ENCODE assay signal across 25 cellular contexts in the genomic region with DNA sequence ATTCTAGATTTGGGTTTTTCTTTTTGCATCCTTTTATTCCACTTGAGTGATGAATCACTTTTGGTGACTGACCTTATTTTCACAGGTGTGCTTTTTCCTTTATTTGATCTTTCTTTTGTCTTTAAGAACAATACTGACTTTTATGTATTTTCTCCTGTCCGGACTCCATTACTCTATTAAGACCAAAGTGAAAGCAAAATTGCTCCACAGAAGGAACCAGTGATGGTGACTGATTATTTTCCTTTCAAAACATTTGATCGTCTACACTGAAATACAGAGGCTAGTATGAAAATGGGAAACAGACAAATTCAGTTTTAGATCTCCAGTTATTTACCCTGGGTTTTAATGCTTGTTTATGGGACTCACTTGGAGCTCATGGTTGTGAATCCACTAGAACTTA. TPM values are rescaled to one million over a fixed set of nuclear protein-coding genes. Genes with fewer than 3 reads are reported as not detected.
DNase-seq lines count a peak whose midpoint lies in the region; ATAC-seq and TF ChIP-seq lines count a peak whose summit lies in the region.
"Had no signal": no experiment of that assay in that cellular context is flagged by ENCODE, and none has a peak within 500 bp of the region (broad histone marks: within the 10 kb centered on the region; RNA-seq: fewer than 3 reads in every experiment).

No MANE protein-coding gene starts in this region.

- POLR2A ChIA-PET in CD8-positive, alpha-beta T cell (lab: Charles Lee) = no interaction called here

- no peak overlapping the region for H2BK15ac ChIP-seq in H9 (ENCODE audit: low read depth, low read length)

- ATAC-seq in CD8-positive, alpha-beta T cell = no peak
- ATAC-seq in GM18511 (IDR thresholded peaks at IDR 0.05; ENCODE audit: unreplicated experiment) = no peak
- no peak for ATAC-seq in HG03521 (IDR thresholded peaks at IDR 0.05; ENCODE audit: unreplicated experiment)
- ATAC-seq: K562, left colon, upper lobe of right lung had no signal

- H3K14ac ChIP-seq in H9 (ENCODE audit: insufficient read depth, low read length) = no peak overlapping the region

- no peak overlapping the region for H3K9ac ChIP-seq in H9 (ENCODE audit: extremely low read depth, insufficient read length, low read length)
- peak overlapping the region; percentile 63 for H3K9ac ChIP-seq in mucosa of stomach (ENCODE audit: low read length)
- H3K9ac ChIP-seq: parathyroid adenoma had no signal

- no peak overlapping the region for H3K27ac Mint-ChIP-seq in CD8-positive, alpha-beta T cell
- H3K27ac Mint-ChIP-seq in H9 = peak overlapping the region; percentile 4 to 14 (median 7); a peak in 2 of 7 replicates
- H3K27ac Mint-ChIP-seq: activated CD4-positive, alpha-beta T cell treated with anti-CD3 and anti-CD28 coated beads, Interleukin-2, amount 10 ng/mL, durations not matched to agents 24 days and 14 days had no signal

- DNase-seq in CD8-positive, alpha-beta T cell = no peak
- DNase-seq in H9 = no peak
- DNase-seq in dermis microvascular lymphatic vessel endothelial cell (ENCODE audit: low read depth in 2 of 2) = peak; percentile 15 to 21
- no peak for DNase-seq in DMS153 (lab: John Stamatoyannopoulos, UW)
- DNase-seq: activated CD4-positive, alpha-beta T cell treated with anti-CD3 and anti-CD28 coated beads, Interleukin-2, amount 10 ng/mL, durations not matched to agents 24 days and 14 days; activated gamma-delta T cell; central memory CD4-positive, alpha-beta T cell; EL; hippocampal formation; left colon; NCI-H1436; NCI-H2081 treated with DMSO at 0.1 percent for 48 hours; NCI-H226; stimulated activated naive CD4-positive, alpha-beta T cell treated with Interleukin-2 at 50 U/mL for 16 hours; SW 1271; upper lobe of right lung had no signal

- H3K27me3 Mint-ChIP-seq in CD8-positive, alpha-beta T cell (ENCODE audit: low read depth) = no peaks in the 10 kb centered on the region
- no peaks in the 10 kb centered on the region for H3K27me3 Mint-ChIP-seq in H9 (ENCODE audit: low read depth)
- H3K27me3 Mint-ChIP-seq: activated CD4-positive, alpha-beta T cell treated with anti-CD3 and anti-CD28 coated beads, Interleukin-2, amount 10 ng/mL, durations not matched to agents 24 days and 14 days had no signal

- no CpG with 5 or more reads among the region's 2 CpGs for WGBS in H9 (ENCODE audit: extremely low coverage, insufficient read length, low lambda C conversion rate)

- no peak overlapping the region for H3K4ac ChIP-seq in H9 (ENCODE audit: low read depth, low read length)

- no peak overlapping the region for H4K91ac ChIP-seq in H9 (ENCODE audit: insufficient read length, low read depth, low read length)

- H3K4me3 ChIP-seq in CD8-positive, alpha-beta T cell (ENCODE audit: low read depth, low read length) = no peak overlapping the region
- peak overlapping the region; percentile 20 for H3K4me3 ChIP-seq in mucosa of stomach (ENCODE audit: low read length)
- H3K4me3 ChIP-seq: K562, right atrium auricular region, smooth muscle cell, suprapubic skin, upper lobe of right lung had no signal

- H3K4me1 Mint-ChIP-seq in CD8-positive, alpha-beta T cell (ENCODE audit: low read depth) = peaks cover 38% of the 10 kb centered on the region
- peaks cover 22 to 39% of the 10 kb centered on the region in 2 experiments for H3K4me1 Mint-ChIP-seq in H9

- no peaks in the 10 kb centered on the region for H3K9me3 ChIP-seq in CD8-positive, alpha-beta T cell (ENCODE audit: low read length)
- H3K9me3 ChIP-seq in H9 (ENCODE audit: control insufficient read depth, low read depth, low read length) (no peaks in the 10 kb centered on the region), mucosa of stomach (ENCODE audit: control insufficient read depth, low read length) (no peaks in the 10 kb centered on the region)
- H3K9me3 ChIP-seq: right atrium auricular region, suprapubic skin, upper lobe of right lung had no signal

- H3K36me3 Mint-ChIP-seq in CD8-positive, alpha-beta T cell = peaks cover 21% of the 10 kb centered on the region
- H3K36me3 Mint-ChIP-seq in H9 (ENCODE audit: insufficient read depth in 1 of 3, low read depth in 3 of 3) = no peaks in the 10 kb centered on the region

- no peak overlapping the region for H3K23ac ChIP-seq in H9 (ENCODE audit: insufficient read length, low read depth, low read length)

- no peak overlapping the region for H2BK5ac ChIP-seq in H9 (ENCODE audit: insufficient read length, low read length)

- no peak overlapping the region for H2AFZ ChIP-seq in H9 (ENCODE audit: low read length)
- H2AFZ ChIP-seq: parathyroid adenoma had no signal

- H3K4me3 Mint-ChIP-seq in CD8-positive, alpha-beta T cell = peak overlapping the region; percentile 26
- no peak overlapping the region for H3K4me3 Mint-ChIP-seq in H9
- H3K4me3 Mint-ChIP-seq: activated CD4-positive, alpha-beta T cell treated with anti-CD3 and anti-CD28 coated beads, Interleukin-2, amount 10 ng/mL, durations not matched to agents 24 days and 14 days had no signal

- H3K18ac ChIP-seq in H9 (ENCODE audit: insufficient read length, low read depth, low read length) = no peak overlapping the region

- H4K8ac ChIP-seq in H9 (replicated peaks; ENCODE audit: insufficient read length, low read depth, low read length) = no peak overlapping the region

- CTCF ChIA-PET in CD8-positive, alpha-beta T cell (lab: Charles Lee) = no interaction called here

- H3K36me3 ChIP-seq in CD8-positive, alpha-beta T cell (ENCODE audit: insufficient read depth, low read length) = no peaks in the 10 kb centered on the region
- H3K36me3 ChIP-seq in mucosa of stomach (ENCODE audit: control insufficient read depth, insufficient read depth, low read length) = no peaks in the 10 kb centered on the region
- H3K36me3 ChIP-seq: right atrium auricular region, suprapubic skin, upper lobe of right lung had no signal

- no peak for TF ChIP-seq CTCF in CD8-positive, alpha-beta T cell (IDR thresholded peaks at IDR 0.05)
- TF ChIP-seq CTCF in H9 (conservative IDR thresholded peaks at IDR 0.05) = no peak

- no peaks in the 10 kb centered on the region for H3K27me3 ChIP-seq in CD8-positive, alpha-beta T cell (ENCODE audit: insufficient read depth, low read length)
- H3K27me3 ChIP-seq in H9 (ENCODE audit: insufficient read depth, low read length) (no peaks in the 10 kb centered on the region), mucosa of stomach (ENCODE audit: control insufficient read depth, insufficient read depth, low read length) (no peaks in the 10 kb centered on the region)
- H3K27me3 ChIP-seq: right atrium auricular region, suprapubic skin, upper lobe of right lung had no signal

- H3K23me2 ChIP-seq in H9 (ENCODE audit: insufficient read length, low read depth, low read length, poor library complexity, severe bottlenecking) = no peaks in the 10 kb centered on the region

- H2BK12ac ChIP-seq in H9 (ENCODE audit: insufficient read length, low read depth, low read length) = no peak overlapping the region

- no peak overlapping the region for H3T11ph ChIP-seq in H9 (ENCODE audit: low read length)

- H4K5ac ChIP-seq in H9 (ENCODE audit: insufficient read length, low read depth, low read length) = no peak overlapping the region

- intact Hi-C loops in CD8-positive, alpha-beta T cell (cut with DNase I, micrococcal nuclease) = no loop called here

- no peak overlapping the region for H2BK20ac ChIP-seq in H9 (ENCODE audit: low read depth, low read length, poor library complexity, severe bottlenecking)

- no peaks in the 10 kb centered on the region for H4K20me1 ChIP-seq in H9 (ENCODE audit: control insufficient read depth, insufficient read depth, insufficient read length)

- no peak overlapping the region for H3K4me2 ChIP-seq in H9 (ENCODE audit: insufficient read depth, insufficient read length, low read length)
- H3K4me2 ChIP-seq: smooth muscle cell had no signal

- H3K9me3 Mint-ChIP-seq in CD8-positive, alpha-beta T cell = no peaks in the 10 kb centered on the region
- no peaks in the 10 kb centered on the region for H3K9me3 Mint-ChIP-seq in H9
- H3K9me3 Mint-ChIP-seq: activated CD4-positive, alpha-beta T cell treated with anti-CD3 and anti-CD28 coated beads, Interleukin-2, amount 10 ng/mL, durations not matched to agents 24 days and 14 days had no signal

- H3K4me1 ChIP-seq in CD8-positive, alpha-beta T cell (ENCODE audit: insufficient read depth, low read length) = no peaks in the 10 kb centered on the region
- H3K4me1 ChIP-seq in H9 (ENCODE audit: insufficient read depth, low read length) = no peaks in the 10 kb centered on the region
- peaks cover 16% of the 10 kb centered on the region for H3K4me1 ChIP-seq in mucosa of stomach (ENCODE audit: control insufficient read depth, insufficient read depth, low read length)
- H3K4me1 ChIP-seq: parathyroid adenoma had no signal

- H3K27ac ChIP-seq in CD8-positive, alpha-beta T cell (ENCODE audit: low read depth, low read length) = no peak overlapping the region
- no peak overlapping the region for H3K27ac ChIP-seq in H9 (ENCODE audit: insufficient read length, low read depth, low read length)
- H3K27ac ChIP-seq: C4-2B, parathyroid adenoma, right atrium auricular region, suprapubic skin, upper lobe of right lung had no signal

- H3K56ac ChIP-seq in H9 (ENCODE audit: insufficient read length, low read depth, low read length) = no peak overlapping the region

- H2BK120ac ChIP-seq in H9 (ENCODE audit: low read depth, low read length, poor library complexity, severe bottlenecking) = no peak overlapping the region

- H3K79me2 ChIP-seq in H9 (ENCODE audit: insufficient read depth, low read length) = peaks cover 4% of the 10 kb centered on the region; the same call in 1 of the 2 replicates

- peaks cover 2% of the 10 kb centered on the region for H3K79me1 ChIP-seq in H9 (ENCODE audit: insufficient read depth, low read depth, low read length, poor library complexity, severe bottlenecking)

- H2AK5ac ChIP-seq in H9 (ENCODE audit: insufficient read length, low read length) = no peak overlapping the region

RNA-seq across cellular contexts. Expression of gene EXOC4, which starts 15.5 kb away (rescaled TPM):
- total RNA-seq in CD8-positive, alpha-beta T cell = 10 to 100 TPM; 47.9 to 50.5 TPM
- 71.7 and 75.8 TPM in 2 replicates for total RNA-seq in H9 (2021)
- 96.9 and 127 TPM in 2 replicates for total RNA-seq in dermis microvascular lymphatic vessel endothelial cell

Comparison
In these comparisons a context has a peak if more than half of its experiments do, and no peak if none do; other contexts are left out.
1. DNase-seq: peak in dermis microvascular lymphatic vessel endothelial cell (2 of 2); none in CD8-positive, alpha-beta T cell (0 of 7), H9 (single experiment) and DMS153 (single experiment).